Comparison of ENCODE assay signal across 5 cellular contexts in genomic region chr1:231127106-231127505, GRCh38. TPM values are rescaled to one million over a fixed set of nuclear protein-coding genes. Genes with fewer than 3 reads are reported as not detected.
"Had no signal": no experiment of that assay in that cellular context is flagged by ENCODE, and none has a peak within 500 bp of the region (broad histone marks: within the 10 kb centered on the region; RNA-seq: fewer than 3 reads in every experiment).

No MANE protein-coding gene starts in this region.

RNA-seq across cellular contexts. Expression of gene TRIM67, which starts 34.8 kb away (rescaled TPM):
- total RNA-seq: PC-3, PC-9, RPMI7951, SJCRH30 had no signal
- polyA plus RNA-seq: SK-N-SH had no signal
